In genomic region chr12:64669270-64669842, GRCh38 we compare ENCODE assay signal across 1 cellular context.
A peak's percentile ranks its signal among the peaks of the same experiment; 100 is the strongest.
TF ChIP-seq lines count a peak whose summit lies in the region.

No MANE protein-coding gene starts in this region.

TF ChIP-seq in HepG2, 621 proteins besides CTCF, POLR2A, EP300 and RAD21 (continued from another document and continues in another):
- TF ChIP-seq, protein P1, sequence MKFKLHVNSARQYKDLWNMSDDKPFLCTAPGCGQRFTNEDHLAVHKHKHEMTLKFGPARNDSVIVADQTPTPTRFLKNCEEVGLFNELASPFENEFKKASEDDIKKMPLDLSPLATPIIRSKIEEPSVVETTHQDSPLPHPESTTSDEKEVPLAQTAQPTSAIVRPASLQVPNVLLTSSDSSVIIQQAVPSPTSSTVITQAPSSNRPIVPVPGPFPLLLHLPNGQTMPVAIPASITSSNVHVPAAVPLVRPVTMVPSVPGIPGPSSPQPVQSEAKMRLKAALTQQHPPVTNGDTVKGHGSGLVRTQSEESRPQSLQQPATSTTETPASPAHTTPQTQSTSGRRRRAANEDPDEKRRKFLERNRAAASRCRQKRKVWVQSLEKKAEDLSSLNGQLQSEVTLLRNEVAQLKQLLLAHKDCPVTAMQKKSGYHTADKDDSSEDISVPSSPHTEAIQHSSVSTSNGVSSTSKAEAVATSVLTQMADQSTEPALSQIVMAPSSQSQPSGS (CRISPR knock-in tag; IDR thresholded peaks at IDR 0.05): no peak
- peak; percentile 88; the same call in 1 of the 2 replicates for TF ChIP-seq MTA1 (CRISPR knock-in tag; IDR thresholded peaks at IDR 0.05; ENCODE audit: borderline replicate concordance)
- no peak for TF ChIP-seq ZFP36L1 (CRISPR knock-in tag; IDR thresholded peaks at IDR 0.05)
- TF ChIP-seq NCOA2 (CRISPR knock-in tag; IDR thresholded peaks at IDR 0.05): peak; percentile 48
- no peak; the same call in none of the 2 replicates for TF ChIP-seq NR2F6 (IDR thresholded peaks at IDR 0.05)
- peak; percentile 45; the same call in 1 of the 2 replicates for TF ChIP-seq NR2F6 (CRISPR knock-in tag; IDR thresholded peaks at IDR 0.05)
- TF ChIP-seq TFDP2 (CRISPR knock-in tag; IDR thresholded peaks at IDR 0.05): peak; percentile 43; the same call in 1 of the 2 replicates
- TF ChIP-seq CREM (IDR thresholded peaks at IDR 0.05): peak; percentile 34; the same call in 1 of the 2 replicates
- no peak for TF ChIP-seq CREM (CRISPR knock-in tag; IDR thresholded peaks at IDR 0.05)
- no peak for TF ChIP-seq SMARCE1 (IDR thresholded peaks at IDR 0.05; ENCODE audit: borderline replicate concordance)
- no peak for TF ChIP-seq NCOR1 (IDR thresholded peaks at IDR 0.05; ENCODE audit: borderline replicate concordance, low read length)
- no peak for TF ChIP-seq ZFP37 (CRISPR knock-in tag; IDR thresholded peaks at IDR 0.05; ENCODE audit: borderline replicate concordance)
- peak; percentile 82 for TF ChIP-seq HDAC2 (CRISPR knock-in tag; IDR thresholded peaks at IDR 0.05)
- TF ChIP-seq KDM6A (CRISPR knock-in tag; IDR thresholded peaks at IDR 0.05; ENCODE audit: low read depth): 0 out of 2 replicates have a peak, but pooled peaks have one; percentile 10
- 0 out of 2 replicates have a peak, but pooled peaks have one; percentile 62 for TF ChIP-seq ZNF556 (CRISPR knock-in tag; IDR thresholded peaks at IDR 0.05; ENCODE audit: borderline replicate concordance)
- TF ChIP-seq SOX5 (CRISPR knock-in tag; IDR thresholded peaks at IDR 0.05; ENCODE audit: borderline replicate concordance): peak; percentile 33; the same call in 1 of the 2 replicates
- TF ChIP-seq, protein P2, sequence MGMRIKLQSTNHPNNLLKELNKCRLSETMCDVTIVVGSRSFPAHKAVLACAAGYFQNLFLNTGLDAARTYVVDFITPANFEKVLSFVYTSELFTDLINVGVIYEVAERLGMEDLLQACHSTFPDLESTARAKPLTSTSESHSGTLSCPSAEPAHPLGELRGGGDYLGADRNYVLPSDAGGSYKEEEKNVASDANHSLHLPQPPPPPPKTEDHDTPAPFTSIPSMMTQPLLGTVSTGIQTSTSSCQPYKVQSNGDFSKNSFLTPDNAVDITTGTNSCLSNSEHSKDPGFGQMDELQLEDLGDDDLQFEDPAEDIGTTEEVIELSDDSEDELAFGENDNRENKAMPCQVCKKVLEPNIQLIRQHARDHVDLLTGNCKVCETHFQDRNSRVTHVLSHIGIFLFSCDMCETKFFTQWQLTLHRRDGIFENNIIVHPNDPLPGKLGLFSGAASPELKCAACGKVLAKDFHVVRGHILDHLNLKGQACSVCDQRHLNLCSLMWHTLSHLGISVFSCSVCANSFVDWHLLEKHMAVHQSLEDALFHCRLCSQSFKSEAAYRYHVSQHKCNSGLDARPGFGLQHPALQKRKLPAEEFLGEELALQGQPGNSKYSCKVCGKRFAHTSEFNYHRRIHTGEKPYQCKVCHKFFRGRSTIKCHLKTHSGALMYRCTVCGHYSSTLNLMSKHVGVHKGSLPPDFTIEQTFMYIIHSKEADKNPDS (CRISPR knock-in tag; IDR thresholded peaks at IDR 0.05): no peak
- 0 out of 2 replicates have a peak, but pooled peaks have one; percentile 44 for TF ChIP-seq NFKBIZ (CRISPR knock-in tag; IDR thresholded peaks at IDR 0.05)
- peak; percentile 57 for TF ChIP-seq ETV5 (CRISPR knock-in tag; IDR thresholded peaks at IDR 0.05; ENCODE audit: borderline replicate concordance)
- 0 out of 2 replicates have a peak, but pooled peaks have one; percentile 14 for TF ChIP-seq KMT2B (CRISPR knock-in tag; IDR thresholded peaks at IDR 0.05)
- TF ChIP-seq, protein P3, sequence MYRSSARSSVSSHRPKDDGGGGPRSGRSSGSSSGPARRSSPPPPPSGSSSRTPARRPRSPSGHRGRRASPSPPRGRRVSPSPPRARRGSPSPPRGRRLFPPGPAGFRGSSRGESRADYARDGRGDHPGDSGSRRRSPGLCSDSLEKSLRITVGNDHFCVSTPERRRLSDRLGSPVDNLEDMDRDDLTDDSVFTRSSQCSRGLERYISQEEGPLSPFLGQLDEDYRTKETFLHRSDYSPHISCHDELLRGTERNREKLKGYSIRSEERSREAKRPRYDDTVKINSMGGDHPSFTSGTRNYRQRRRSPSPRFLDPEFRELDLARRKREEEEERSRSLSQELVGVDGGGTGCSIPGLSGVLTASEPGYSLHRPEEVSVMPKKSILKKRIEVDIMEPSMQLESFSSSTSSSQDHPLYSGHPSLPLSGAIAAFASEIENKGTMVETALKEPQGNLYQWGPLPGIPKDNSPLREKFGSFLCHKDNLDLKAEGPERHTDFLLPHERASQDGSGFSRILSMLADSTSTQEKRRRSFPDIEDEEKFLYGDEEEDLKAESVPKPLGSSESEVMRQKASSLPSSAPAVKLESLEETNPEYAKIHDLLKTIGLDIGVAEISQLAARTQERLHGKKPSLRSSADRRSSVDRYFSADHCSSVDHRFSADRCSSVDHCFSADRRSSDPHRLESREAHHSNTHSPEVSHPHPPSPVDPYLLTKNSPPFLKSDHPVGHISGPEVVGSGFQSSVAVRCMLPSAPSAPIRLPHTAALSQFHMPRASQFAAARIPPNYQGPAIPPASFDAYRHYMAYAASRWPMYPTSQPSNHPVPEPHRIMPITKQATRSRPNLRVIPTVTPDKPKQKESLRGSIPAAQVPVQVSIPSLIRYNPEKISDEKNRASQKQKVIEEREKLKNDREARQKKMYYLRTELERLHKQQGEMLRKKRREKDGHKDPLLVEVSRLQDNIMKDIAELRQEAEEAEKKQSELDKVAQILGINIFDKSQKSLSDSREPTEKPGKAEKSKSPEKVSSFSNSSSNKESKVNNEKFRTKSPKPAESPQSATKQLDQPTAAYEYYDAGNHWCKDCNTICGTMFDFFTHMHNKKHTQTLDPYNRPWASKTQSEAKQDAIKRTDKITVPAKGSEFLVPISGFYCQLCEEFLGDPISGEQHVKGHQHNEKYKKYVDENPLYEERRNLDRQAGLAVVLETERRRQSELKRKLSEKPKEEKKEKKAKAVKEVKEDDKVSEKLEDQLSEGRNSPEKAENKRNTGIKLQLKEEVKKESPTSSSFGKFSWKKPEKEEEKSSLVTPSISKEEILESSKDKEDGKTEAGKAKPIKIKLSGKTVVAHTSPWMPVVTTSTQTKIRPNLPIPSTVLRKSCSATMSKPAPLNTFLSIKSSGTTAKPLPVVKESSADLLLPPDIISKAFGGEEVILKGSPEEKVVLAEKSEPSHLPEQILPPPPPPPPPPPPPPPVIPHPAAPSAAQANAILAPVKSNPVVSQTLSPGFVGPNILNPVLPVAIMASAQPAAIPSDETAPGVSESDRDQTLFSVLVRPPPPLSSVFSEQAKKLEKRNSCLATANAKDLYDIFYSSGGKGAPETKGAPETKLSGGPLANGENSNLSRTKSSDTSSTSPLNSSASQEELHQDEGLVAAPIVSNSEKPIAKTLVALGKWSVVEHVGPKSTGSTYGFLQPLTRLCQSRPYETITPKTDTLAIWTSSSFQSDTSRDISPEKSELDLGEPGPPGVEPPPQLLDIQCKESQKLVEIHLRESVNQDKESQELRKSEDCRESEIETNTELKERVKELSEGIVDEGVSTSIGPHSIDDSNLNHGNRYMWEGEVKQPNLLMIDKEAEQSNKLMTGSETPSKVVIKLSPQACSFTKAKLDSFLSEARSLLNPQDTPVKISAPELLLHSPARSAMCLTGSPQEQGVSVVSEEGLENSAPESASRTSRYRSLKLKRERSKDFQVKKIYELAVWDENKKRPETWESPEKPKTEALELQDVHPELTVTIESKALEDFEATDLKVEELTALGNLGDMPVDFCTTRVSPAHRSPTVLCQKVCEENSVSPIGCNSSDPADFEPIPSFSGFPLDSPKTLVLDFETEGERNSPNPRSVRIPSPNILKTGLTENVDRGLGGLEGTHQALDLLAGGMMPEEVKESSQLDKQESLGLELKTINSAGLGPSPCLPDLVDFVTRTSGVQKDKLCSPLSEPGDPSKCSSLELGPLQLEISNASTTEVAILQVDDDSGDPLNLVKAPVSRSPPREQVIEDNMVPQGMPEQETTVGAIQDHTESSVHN (CRISPR knock-in tag; IDR thresholded peaks at IDR 0.05): no peak
- no peak for TF ChIP-seq ZNF557 (CRISPR knock-in tag; IDR thresholded peaks at IDR 0.05)
- no peak for TF ChIP-seq AGO2 (optimal IDR thresholded peaks at IDR 0.05; ENCODE audit: low read depth, low read length)
- peak; percentile 44; the same call in 1 of the 2 replicates for TF ChIP-seq ZNF609 (CRISPR knock-in tag; IDR thresholded peaks at IDR 0.05; ENCODE audit: borderline replicate concordance)
- TF ChIP-seq TARDBP (CRISPR knock-in tag; IDR thresholded peaks at IDR 0.05): 0 out of 2 replicates have a peak, but pooled peaks have one; percentile 52
- no peak for TF ChIP-seq ZNF558 (CRISPR knock-in tag; IDR thresholded peaks at IDR 0.05; ENCODE audit: borderline replicate concordance)
- TF ChIP-seq MTA3 (CRISPR knock-in tag; IDR thresholded peaks at IDR 0.05): no peak
- TF ChIP-seq ERF (CRISPR knock-in tag; IDR thresholded peaks at IDR 0.05): peak; percentile 21; the same call in 1 of the 2 replicates
- TF ChIP-seq TEAD3 (CRISPR knock-in tag; optimal IDR thresholded peaks at IDR 0.05; ENCODE audit: borderline replicate concordance): peak; percentile 23
- peak; percentile 53; the same call in 1 of the 2 replicates for TF ChIP-seq MEF2D (CRISPR knock-in tag; IDR thresholded peaks at IDR 0.05)
- no peak for TF ChIP-seq ZNF569 (CRISPR knock-in tag; IDR thresholded peaks at IDR 0.05; ENCODE audit: borderline replicate concordance)
- no peak for TF ChIP-seq HNF4G (IDR thresholded peaks at IDR 0.05; ENCODE audit: borderline replicate concordance, low read depth, low read length)
- TF ChIP-seq HNF4G (CRISPR knock-in tag; IDR thresholded peaks at IDR 0.05; ENCODE audit: borderline replicate concordance, low read depth): no peak
- peak; percentile 42; the same call in 1 of the 2 replicates for TF ChIP-seq ZNF768 (CRISPR knock-in tag; IDR thresholded peaks at IDR 0.05)
- peak; percentile 83 for TF ChIP-seq UBTF (CRISPR knock-in tag; IDR thresholded peaks at IDR 0.05)
- TF ChIP-seq JUNB (CRISPR knock-in tag; IDR thresholded peaks at IDR 0.05; ENCODE audit: borderline replicate concordance): no peak
- 0 out of 2 replicates have a peak, but pooled peaks have one; percentile 59 for TF ChIP-seq ZBTB43 (CRISPR knock-in tag; conservative IDR thresholded peaks at IDR 0.05)
- TF ChIP-seq REPIN1 (CRISPR knock-in tag; IDR thresholded peaks at IDR 0.05; ENCODE audit: borderline replicate concordance, low read depth): peak; percentile 69; the same call in 1 of the 2 replicates
- TF ChIP-seq ZNF431 (CRISPR knock-in tag; IDR thresholded peaks at IDR 0.05; ENCODE audit: borderline replicate concordance, low read depth): no peak
